In genomic region chr13:104011505-104012270, GRCh38 we compare ENCODE assay signal across 12 cellular contexts.
DNase-seq lines count a peak whose midpoint lies in the region; ATAC-seq and TF ChIP-seq lines count a peak whose summit lies in the region.
"Had no signal": no experiment of that assay in that cellular context is flagged by ENCODE, and none has a peak within 500 bp of the region (broad histone marks: within the 10 kb centered on the region; RNA-seq: fewer than 3 reads in every experiment).

No MANE protein-coding gene starts in this region.

- TF ChIP-seq RAD21 in HCT116 (IDR thresholded peaks at IDR 0.05; ENCODE audit: low read depth) = no peak

- no peaks in the 10 kb centered on the region for H3K4me1 ChIP-seq in HCT116 (ENCODE audit: control insufficient read depth in 1 of 2, insufficient read depth in 2 of 2, low read length in 2 of 2)
- peaks cover 28% of the 10 kb centered on the region for H3K4me1 ChIP-seq in SJCRH30
- H3K4me1 ChIP-seq: colonic mucosa had no signal

- no TSS peak for BruUV-seq in HCT116 (replicated peaks; lab: Mats Ljungman, UMichigan)

- no peak for TF ChIP-seq POLR2A in HCT116 (IDR thresholded peaks at IDR 0.05; ENCODE audit: borderline replicate concordance, extremely low read depth, insufficient read depth, insufficient read length)

- no peak overlapping the region for H3K4me3 ChIP-seq in HCT116 (replicated peaks in 1 of 2; ENCODE audit: low read depth in 1 of 2, low read length in 2 of 2)
- H3K4me3 ChIP-seq in SJCRH30 = peak overlapping the region; percentile 50
- H3K4me3 ChIP-seq: colonic mucosa had no signal

- no peak overlapping the region for H3K4me2 ChIP-seq in HCT116 (ENCODE audit: low read length)

- intact Hi-C loops in HCT116 (cut with micrococcal nuclease) = no loop called here
- intact Hi-C loops in head of caudate nucleus (cut with DNase I) = no loop called here

- no peak for DNase-seq in HCT116 (ENCODE audit: low read depth, low spot score)
- DNase-seq in SJCRH30 = peak; percentile 75 to 87
- DNase-seq in head of caudate nucleus = peak; percentile 12 to 80 (median 45)
- DNase-seq in putamen (ENCODE audit: low spot score) = peak; percentile 25
- DNase-seq in stimulated activated CD4-positive, alpha-beta T cell treated with anti-CD3 and anti-CD28 coated beads, Interleukin-4, amount 100 ng/mL, for 4 hours = no peak
- no peak for DNase-seq in AG20443 (ENCODE audit: low spot score)
- DNase-seq in NCI-H345 treated with DMSO at 0.1 percent for 48 hours (lab: John Stamatoyannopoulos, UW; ENCODE audit: unreplicated experiment) = no peak
- DNase-seq: activated CD4-positive, CD25-positive, alpha-beta regulatory T cell; CD4-positive, CD25-positive, alpha-beta regulatory T cell; colonic mucosa had no signal

- TF ChIP-seq CTCF in HCT116 (IDR thresholded peaks at IDR 0.05 in 2 of 3, conservative IDR thresholded peaks at IDR 0.05 in 1 of 3; ENCODE audit: borderline replicate concordance in 1 of 3, insufficient read depth in 1 of 3, low read depth in 2 of 3, low read length in 2 of 3) = no peak

- peak overlapping the region; percentile 26 for H2AFZ ChIP-seq in HCT116 (ENCODE audit: low read depth, low read length, poor library complexity, severe bottlenecking)

- no peaks in the 10 kb centered on the region for H3K36me3 ChIP-seq in HCT116 (ENCODE audit: control insufficient read depth in 1 of 2, insufficient read depth in 2 of 2, low read length in 2 of 2)
- H3K36me3 ChIP-seq in SJCRH30 = no peaks in the 10 kb centered on the region
- H3K36me3 ChIP-seq: colonic mucosa had no signal

- H3K27me3 ChIP-seq in HCT116 (ENCODE audit: insufficient read depth, low read length) (no peaks in the 10 kb centered on the region), SJCRH30 (no peaks in the 10 kb centered on the region)
- H3K27me3 ChIP-seq: colonic mucosa had no signal

- POLR2A ChIA-PET in HCT116 (lab: Charles Lee) = no interaction called here

- no peaks in the 10 kb centered on the region for H3K79me2 ChIP-seq in HCT116 (ENCODE audit: insufficient read depth, low read length)

- CTCF ChIA-PET in HCT116 (lab: Charles Lee) = no interaction called here

- no peaks in the 10 kb centered on the region for H4K20me1 ChIP-seq in HCT116 (ENCODE audit: insufficient read depth)

- RAD21 ChIA-PET in HCT116 (lab: Charles Lee; ENCODE audit: low non-redundant PET in 1 of 2, low total read pairs in 2 of 2, uncharacterized antibody in 2 of 2, unreplicated experiment in 2 of 2) = no interaction called here

- no peak overlapping the region for H3K9ac ChIP-seq in HCT116 (ENCODE audit: low read length)

- no peaks in the 10 kb centered on the region for H3K9me3 ChIP-seq in HCT116 (ENCODE audit: control insufficient read depth in 1 of 2, insufficient read depth in 1 of 2, low read depth in 1 of 2, low read length in 2 of 2)
- no peaks in the 10 kb centered on the region for H3K9me3 ChIP-seq in SJCRH30 (replicated peaks)
- H3K9me3 ChIP-seq: colonic mucosa had no signal

- ATAC-seq in HCT116 = 0 out of 2 replicates have a peak, but pooled peaks have one; percentile 34
- ATAC-seq in GM21526 (IDR thresholded peaks at IDR 0.05; ENCODE audit: low FRiP score, unreplicated experiment) = no peak

- H3K9me2 ChIP-seq in HCT116 (ENCODE audit: insufficient read depth) = no peaks in the 10 kb centered on the region

- H3K27ac ChIP-seq in HCT116 (ENCODE audit: low read depth, low read length) (no peak overlapping the region), SJCRH30 (peak overlapping the region; percentile 87)
- H3K27ac ChIP-seq: colonic mucosa, HL-60 had no signal

TF ChIP-seq in HCT116, 20 proteins besides CTCF, POLR2A, EP300 and RAD21:
- TF ChIP-seq CEBPB (IDR thresholded peaks at IDR 0.05; ENCODE audit: low read depth) = no peak

Comparison
In these comparisons a context has a peak if more than half of its experiments do, and no peak if none do; other contexts are left out.
1. DNase-seq: peak in SJCRH30 (2 of 2), head of caudate nucleus (42 of 42) and putamen (single experiment); none in HCT116 (single experiment), stimulated activated CD4-positive, alpha-beta T cell treated with anti-CD3 and anti-CD28 coated beads, Interleukin-4, amount 100 ng/mL, for 4 hours (0 of 2), AG20443 (single experiment) and NCI-H345 treated with DMSO at 0.1 percent for 48 hours (single experiment).